ENCODE assay signal across 23 cellular contexts in the genomic region with DNA sequence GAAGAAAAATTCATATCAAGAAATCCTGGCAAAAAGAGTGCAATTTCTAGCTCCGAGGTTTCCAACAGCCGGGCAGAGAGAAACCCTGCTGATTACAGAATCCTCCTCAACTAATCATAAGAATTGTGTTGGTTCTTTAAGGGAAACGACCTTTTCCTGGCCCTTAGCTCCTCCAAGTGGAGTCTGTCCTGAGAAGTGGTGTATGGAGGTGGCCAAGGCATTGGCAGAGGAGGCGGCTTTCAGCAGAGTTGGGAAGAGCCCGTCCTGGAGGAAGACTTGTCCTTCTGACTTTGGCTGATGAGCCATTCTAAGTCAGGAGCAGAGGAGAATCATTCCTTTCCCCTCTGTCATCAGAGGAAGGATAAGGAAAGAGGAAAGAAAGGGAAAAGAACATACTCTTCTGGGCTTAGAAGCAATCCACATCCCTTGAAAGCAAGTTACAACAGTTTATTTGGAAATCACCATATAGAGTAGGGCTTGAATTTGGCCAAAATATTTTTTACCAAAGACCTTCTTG. TPM values are rescaled to one million over a fixed set of nuclear protein-coding genes. Genes with fewer than 3 reads are reported as not detected.
"Had no signal": no experiment of that assay in that cellular context is flagged by ENCODE, and none has a peak within 500 bp of the region (broad histone marks: within the 10 kb centered on the region; RNA-seq: fewer than 3 reads in every experiment).

No MANE protein-coding gene starts in this region.

- H3K36me3 Mint-ChIP-seq: activated naive CD8-positive, alpha-beta T cell treated with anti-CD3 and anti-CD28 coated beads, Interleukin-2, amount 10 ng/mL, durations not matched to agents 7 days and 5 days; mesothelial cell of epicardium; type B pancreatic cell had no signal

- H3K4me1 Mint-ChIP-seq: activated naive CD8-positive, alpha-beta T cell treated with anti-CD3 and anti-CD28 coated beads, Interleukin-2, amount 10 ng/mL, durations not matched to agents 7 days and 5 days; mesothelial cell of epicardium had no signal

- H3K4me3 ChIP-seq: breast epithelium, ovary, spleen had no signal

- H3K9me3 ChIP-seq: breast epithelium, ovary, spleen had no signal

- H3K27ac ChIP-seq: breast epithelium, ovary, spleen had no signal

- DNase-seq: activated CD4-positive, alpha-beta T cell treated with anti-CD3 and anti-CD28 coated beads, Interleukin-2, amount 50 U/mL, for 1 hour; activated naive CD8-positive, alpha-beta T cell treated with anti-CD3 and anti-CD28 coated beads, Interleukin-2, amount 10 ng/mL, durations not matched to agents 7 days and 5 days; aorta; dermis blood vessel endothelial cell; effector memory CD8-positive, alpha-beta T cell; hippocampal formation; ovary; spleen had no signal

- H3K9me3 Mint-ChIP-seq: activated naive CD8-positive, alpha-beta T cell treated with anti-CD3 and anti-CD28 coated beads, Interleukin-2, amount 10 ng/mL, durations not matched to agents 7 days and 5 days; activated T-helper 1 cell treated with anti-CD3 and anti-CD28 coated beads, Interleukin-12 subunit alpha, Interleukin-12 subunit beta, Interleukin-2, Interleukin-4 antibody, amounts not matched to agents 30 ng/mL and 10 ng/mL and 1 ng/mL, durations not matched to agents 14 hours and 24 hours and 36 hours; mesothelial cell of epicardium; neural crest cell; stimulated activated naive CD8-positive, alpha-beta T cell treated with anti-CD3 and anti-CD28 coated beads, Interleukin-15, Interleukin-2, amounts not matched to agents 100 ng/mL and 50 ng/mL, for 24 hours had no signal

- ATAC-seq: activated CD4-positive, CD25-positive, alpha-beta regulatory T cell treated with anti-CD3 and anti-CD28 coated beads, Interleukin-2, amount 50 U/mL, for 24 hours; effector memory CD8-positive, alpha-beta T cell; sciatic nerve had no signal

- H3K4me3 Mint-ChIP-seq: activated naive CD8-positive, alpha-beta T cell treated with anti-CD3 and anti-CD28 coated beads, Interleukin-2, amount 10 ng/mL, durations not matched to agents 7 days and 5 days; activated T-helper 1 cell treated with anti-CD3 and anti-CD28 coated beads, Interleukin-12 subunit alpha, Interleukin-12 subunit beta, Interleukin-2, Interleukin-4 antibody, amounts not matched to agents 30 ng/mL and 10 ng/mL and 1 ng/mL, durations not matched to agents 14 hours and 24 hours and 36 hours; effector memory CD8-positive, alpha-beta T cell; mesothelial cell of epicardium; neural crest cell; stimulated activated naive CD8-positive, alpha-beta T cell treated with anti-CD3 and anti-CD28 coated beads, Interleukin-15, Interleukin-2, amounts not matched to agents 100 ng/mL and 50 ng/mL, for 24 hours; type B pancreatic cell had no signal

- H3K36me3 ChIP-seq: breast epithelium, ovary, spleen had no signal

- H3K27me3 Mint-ChIP-seq: effector memory CD8-positive, alpha-beta T cell had no signal

- H3K27me3 ChIP-seq: ovary had no signal

- H3K4me1 ChIP-seq: breast epithelium, spleen had no signal

- H3K27ac Mint-ChIP-seq: activated naive CD8-positive, alpha-beta T cell treated with anti-CD3 and anti-CD28 coated beads, Interleukin-2, amount 10 ng/mL, durations not matched to agents 7 days and 5 days; activated T-helper 1 cell treated with anti-CD3 and anti-CD28 coated beads, Interleukin-12 subunit alpha, Interleukin-12 subunit beta, Interleukin-2, Interleukin-4 antibody, amounts not matched to agents 30 ng/mL and 10 ng/mL and 1 ng/mL, durations not matched to agents 14 hours and 24 hours and 36 hours; effector memory CD8-positive, alpha-beta T cell; mesothelial cell of epicardium; stimulated activated naive CD8-positive, alpha-beta T cell treated with anti-CD3 and anti-CD28 coated beads, Interleukin-15, Interleukin-2, amounts not matched to agents 100 ng/mL and 50 ng/mL, for 24 hours; type B pancreatic cell had no signal

RNA-seq across cellular contexts. Expression of a gene that starts 46.5 kb away (rescaled TPM):
- total RNA-seq: activated CD8-positive, alpha-beta memory T cell treated with anti-CD3 and anti-CD28 coated beads for 36 hours; activated naive CD8-positive, alpha-beta T cell treated with anti-CD3 and anti-CD28 coated beads, Interleukin-2, amount 10 ng/mL, durations not matched to agents 7 days and 5 days; activated T-helper 1 cell treated with anti-CD3 and anti-CD28 coated beads, Interleukin-12 subunit alpha, Interleukin-12 subunit beta, Interleukin-2, Interleukin-4 antibody, amounts not matched to agents 30 ng/mL and 10 ng/mL and 1 ng/mL, durations not matched to agents 14 hours and 24 hours and 36 hours; aorta; breast epithelium; cerebellum; dermis blood vessel endothelial cell; epithelial cell of proximal tubule; kidney epithelial cell; liver; mesothelial cell of epicardium; neural crest cell; ovary; pulmonary artery endothelial cell; sciatic nerve; spleen; temporal lobe had no signal
